13 cellular contexts compared by ENCODE assay signal in genomic region chr4:20698820-20699219, GRCh38. TPM values are rescaled to one million over a fixed set of nuclear protein-coding genes. Genes with fewer than 3 reads are reported as not detected.
A peak's percentile ranks its signal among the peaks of the same experiment; 100 is the strongest.
DNase-seq lines count a peak whose midpoint lies in the region; ATAC-seq and TF ChIP-seq lines count a peak whose summit lies in the region.
"Had no signal": no experiment of that assay in that cellular context is flagged by ENCODE, and none has a peak within 500 bp of the region (broad histone marks: within the 10 kb centered on the region; RNA-seq: fewer than 3 reads in every experiment).

No MANE protein-coding gene starts in this region.

- TF ChIP-seq CTCF in CD4-positive, alpha-beta T cell (IDR thresholded peaks at IDR 0.05): no peak
- TF ChIP-seq CTCF in DND-41 (IDR thresholded peaks at IDR 0.05; ENCODE audit: borderline replicate concordance, extremely low read depth, low read length, poor library complexity, severe bottlenecking) (no peak), natural killer cell (IDR thresholded peaks at IDR 0.05) (no peak)

- POLR2A ChIA-PET in CD4-positive, alpha-beta T cell (lab: Charles Lee): no interaction called here

- intact Hi-C loops in CD4-positive, alpha-beta T cell (cut with DNase I, micrococcal nuclease): no loop called here
- intact Hi-C loops in natural killer cell (cut with micrococcal nuclease): no loop called here

- no peak overlapping the region for H3K9ac ChIP-seq in DND-41 (ENCODE audit: low read depth, low read length)

- no peaks in the 10 kb centered on the region for H3K9me3 Mint-ChIP-seq in CD4-positive, alpha-beta T cell
- no peaks in the 10 kb centered on the region for H3K9me3 Mint-ChIP-seq in activated naive CD8-positive, alpha-beta T cell (ENCODE audit: low read depth)
- H3K9me3 Mint-ChIP-seq in natural killer cell: no peaks in the 10 kb centered on the region

- H2AFZ ChIP-seq in DND-41 (ENCODE audit: low read depth, low read length): peak overlapping the region; percentile 53

- H3K36me3 ChIP-seq in DND-41 (ENCODE audit: insufficient read depth, low read length): peaks cover 2% of the 10 kb centered on the region; the same call in 1 of the 2 replicates

- peak overlapping the region; percentile 84 for H3K4me3 Mint-ChIP-seq in CD4-positive, alpha-beta T cell
- H3K4me3 Mint-ChIP-seq in activated naive CD8-positive, alpha-beta T cell: peak overlapping the region; percentile 68
- H3K4me3 Mint-ChIP-seq in natural killer cell: peak overlapping the region; percentile 85

- H3K27me3 ChIP-seq in CD4-positive, alpha-beta T cell (ENCODE audit: control insufficient read depth, insufficient read depth, low read length): no peaks in the 10 kb centered on the region
- no peaks in the 10 kb centered on the region for H3K27me3 ChIP-seq in DND-41 (ENCODE audit: insufficient read depth, low read length, poor library complexity)
- H3K27me3 ChIP-seq: heart left ventricle had no signal

- peaks cover 14% of the 10 kb centered on the region for H3K36me3 Mint-ChIP-seq in CD4-positive, alpha-beta T cell (ENCODE audit: low read depth)
- H3K36me3 Mint-ChIP-seq in activated naive CD8-positive, alpha-beta T cell: no peaks in the 10 kb centered on the region
- H3K36me3 Mint-ChIP-seq in natural killer cell: no peaks in the 10 kb centered on the region

- H4K20me1 ChIP-seq in DND-41 (ENCODE audit: insufficient read depth, low read length): no peaks in the 10 kb centered on the region

- no peaks in the 10 kb centered on the region for H3K9me3 ChIP-seq in CD4-positive, alpha-beta T cell (ENCODE audit: control insufficient read depth, low read length)
- no peaks in the 10 kb centered on the region for H3K9me3 ChIP-seq in DND-41 (ENCODE audit: insufficient read depth, low read length, severe bottlenecking)
- H3K9me3 ChIP-seq: heart left ventricle, mucosa of descending colon had no signal

- H3K4me2 ChIP-seq in DND-41 (ENCODE audit: insufficient read depth, low read length): 0 out of 2 replicates have a peak overlapping the region, but pooled peaks have one; percentile 83

- peaks cover 5% of the 10 kb centered on the region for H3K27me3 Mint-ChIP-seq in CD4-positive, alpha-beta T cell
- no peaks in the 10 kb centered on the region for H3K27me3 Mint-ChIP-seq in activated naive CD8-positive, alpha-beta T cell
- H3K27me3 Mint-ChIP-seq in natural killer cell (ENCODE audit: low read depth in 2 of 2): peaks cover 5 to 11% of the 10 kb centered on the region in 2 donors

- CTCF ChIA-PET in CD4-positive, alpha-beta T cell (lab: Charles Lee): interaction anchor here (0.8 to 1.1 kb wide), 2 partner anchors 14 to 29 kb away, joined by 3 to 4 read pairs; no protein-coding TSS in a partner anchor

- H3K4me3 ChIP-seq in DND-41 (ENCODE audit: low read depth in 1 of 2, low read length in 2 of 2): no peak overlapping the region
- H3K4me3 ChIP-seq: mucosa of descending colon had no signal

- no peak overlapping the region for H3K27ac ChIP-seq in CD4-positive, alpha-beta T cell (ENCODE audit: low read depth, low read length)
- no peak overlapping the region for H3K27ac ChIP-seq in DND-41 (ENCODE audit: low read length)
- H3K27ac ChIP-seq: coronary artery, epithelial cell of prostate had no signal

- peaks cover 33% of the 10 kb centered on the region for H3K4me1 ChIP-seq in DND-41 (ENCODE audit: insufficient read depth, low read length)

- no peak for ATAC-seq in CD4-positive, alpha-beta T cell (ENCODE audit: poor library complexity)
- ATAC-seq in DND-41 (ENCODE audit: insufficient read depth, low read depth) (no peak), natural killer cell (no peak)
- ATAC-seq: heart left ventricle, mucosa of descending colon had no signal

- no peak for DNase-seq in CD4-positive, alpha-beta T cell
- DNase-seq in DND-41 (no peak), natural killer cell (no peak), NCI-H526 (lab: John Stamatoyannopoulos, UW) (no peak), OCI-M2 (lab: John Stamatoyannopoulos, UW; ENCODE audit: unreplicated experiment) (no peak), HCEC 1CT (no peak)
- DNase-seq: activated CD8-positive, alpha-beta memory T cell treated with anti-CD3 and anti-CD28 coated beads, Interleukin-2, amount 50 U/mL, for 4 hours; heart left ventricle; mucosa of descending colon; SHP77 had no signal

- peaks cover 36% of the 10 kb centered on the region for H3K79me2 ChIP-seq in DND-41 (ENCODE audit: insufficient read depth, low read length)

- peak overlapping the region; percentile 94 for H3K27ac Mint-ChIP-seq in CD4-positive, alpha-beta T cell
- peak overlapping the region; percentile 74 for H3K27ac Mint-ChIP-seq in activated naive CD8-positive, alpha-beta T cell
- peak overlapping the region; percentile 90 to 97 for H3K27ac Mint-ChIP-seq in natural killer cell

- H3K4me1 Mint-ChIP-seq in CD4-positive, alpha-beta T cell (ENCODE audit: low read depth): peaks cover 41% of the 10 kb centered on the region
- H3K4me1 Mint-ChIP-seq in activated naive CD8-positive, alpha-beta T cell (ENCODE audit: low read depth): peaks cover 33% of the 10 kb centered on the region
- H3K4me1 Mint-ChIP-seq in natural killer cell: peaks cover 26 to 40% of the 10 kb centered on the region in 2 donors

RNA-seq across cellular contexts. Expression of gene PACRGL, which starts 1.4 kb away (rescaled TPM):
- total RNA-seq in CD4-positive, alpha-beta T cell: 10 to 100 TPM in 1 of 2 experiments, 1 to 10 TPM in 1; 7.2 to 10.4 TPM
- 10 to 100 TPM in 2 of 3 donors, 1 to 10 TPM in 1; 9.0 to 14.7 (median 12.9) TPM for total RNA-seq in natural killer cell
